In genomic region chr2:239257511-239257937, GRCh38 we compare ENCODE assay signal across 1 cellular context.
TF ChIP-seq lines count a peak whose summit lies in the region.

No MANE protein-coding gene starts in this region.

TF ChIP-seq in HEK293, 187 proteins besides CTCF, POLR2A, EP300 and RAD21 (continued from another document):
- TF ChIP-seq HIC1 (tag by site-specific recombination; IDR thresholded peaks at IDR 0.05) (0 out of 2 replicates have a peak, but pooled peaks have one; percentile 41), ZNF626 (tag by site-specific recombination; IDR thresholded peaks at IDR 0.05) (no peak), ZNF391 (tag by site-specific recombination; IDR thresholded peaks at IDR 0.05; ENCODE audit: borderline replicate concordance, low read depth) (no peak), ZNF433 (tag by site-specific recombination; IDR thresholded peaks at IDR 0.05; ENCODE audit: low read depth) (no peak), ZNF354C (tag by site-specific recombination; IDR thresholded peaks at IDR 0.05; ENCODE audit: borderline replicate concordance, low read depth) (no peak), ZNF398 (tag by site-specific recombination; IDR thresholded peaks at IDR 0.05) (peak; percentile 40), ZNF664 (tag by site-specific recombination; IDR thresholded peaks at IDR 0.05) (no peak), REPIN1 (tag by site-specific recombination; IDR thresholded peaks at IDR 0.05; ENCODE audit: low read depth) (no peak), ZNF23 (tag by site-specific recombination; IDR thresholded peaks at IDR 0.05; ENCODE audit: borderline replicate concordance) (no peak), ZNF155 (tag by site-specific recombination; IDR thresholded peaks at IDR 0.05) (no peak), ZNF776 (tag by site-specific recombination; IDR thresholded peaks at IDR 0.05; ENCODE audit: borderline replicate concordance) (no peak), ZNF623 (tag by site-specific recombination; IDR thresholded peaks at IDR 0.05) (no peak), ZNF48 (tag by site-specific recombination; IDR thresholded peaks at IDR 0.05) (no peak), ZNF670 (tag by site-specific recombination; IDR thresholded peaks at IDR 0.05; ENCODE audit: low read depth) (0 out of 2 replicates have a peak, but pooled peaks have one; percentile 42), SCRT1 (tag by site-specific recombination; IDR thresholded peaks at IDR 0.05; ENCODE audit: borderline replicate concordance) (no peak), SCRT2 (tag by site-specific recombination; IDR thresholded peaks at IDR 0.05) (peak; percentile 27; the same call in 1 of the 2 replicates), ZNF335 (tag by site-specific recombination; conservative IDR thresholded peaks at IDR 0.05) (peak; percentile 89), ZNF211 (tag by site-specific recombination; IDR thresholded peaks at IDR 0.05; ENCODE audit: low read depth) (no peak), ZFP69B (tag by site-specific recombination; IDR thresholded peaks at IDR 0.05) (0 out of 2 replicates have a peak, but pooled peaks have one; percentile 35), ELK4 (IDR thresholded peaks at IDR 0.05; ENCODE audit: borderline replicate concordance, low read depth, low read length) (no peak), ZNF785 (tag by site-specific recombination; IDR thresholded peaks at IDR 0.05) (0 out of 2 replicates have a peak, but pooled peaks have one; percentile 32), ZIC2 (tag by site-specific recombination; IDR thresholded peaks at IDR 0.05) (no peak), ZNF585B (tag by site-specific recombination; IDR thresholded peaks at IDR 0.05) (no peak), ZSCAN23 (tag by site-specific recombination; IDR thresholded peaks at IDR 0.05) (no peak), ZFP37 (tag by site-specific recombination; IDR thresholded peaks at IDR 0.05) (0 out of 2 replicates have a peak, but pooled peaks have one; percentile 29), ZNF24 (tag by site-specific recombination; IDR thresholded peaks at IDR 0.05) (peak; percentile 78; the same call in 1 of the 2 replicates), PBX3 (CRISPR knock-in tag; IDR thresholded peaks at IDR 0.05) (no peak), PRDM1 (tag by site-specific recombination; IDR thresholded peaks at IDR 0.05) (peak; percentile 45; the same call in 1 of the 2 replicates), ZNF513 (tag by site-specific recombination; IDR thresholded peaks at IDR 0.05) (no peak)
TF ChIP-seq in HEK293: peak in this region for 37.
